Comparison of ENCODE assay signal across 9 cellular contexts in the genomic region with DNA sequence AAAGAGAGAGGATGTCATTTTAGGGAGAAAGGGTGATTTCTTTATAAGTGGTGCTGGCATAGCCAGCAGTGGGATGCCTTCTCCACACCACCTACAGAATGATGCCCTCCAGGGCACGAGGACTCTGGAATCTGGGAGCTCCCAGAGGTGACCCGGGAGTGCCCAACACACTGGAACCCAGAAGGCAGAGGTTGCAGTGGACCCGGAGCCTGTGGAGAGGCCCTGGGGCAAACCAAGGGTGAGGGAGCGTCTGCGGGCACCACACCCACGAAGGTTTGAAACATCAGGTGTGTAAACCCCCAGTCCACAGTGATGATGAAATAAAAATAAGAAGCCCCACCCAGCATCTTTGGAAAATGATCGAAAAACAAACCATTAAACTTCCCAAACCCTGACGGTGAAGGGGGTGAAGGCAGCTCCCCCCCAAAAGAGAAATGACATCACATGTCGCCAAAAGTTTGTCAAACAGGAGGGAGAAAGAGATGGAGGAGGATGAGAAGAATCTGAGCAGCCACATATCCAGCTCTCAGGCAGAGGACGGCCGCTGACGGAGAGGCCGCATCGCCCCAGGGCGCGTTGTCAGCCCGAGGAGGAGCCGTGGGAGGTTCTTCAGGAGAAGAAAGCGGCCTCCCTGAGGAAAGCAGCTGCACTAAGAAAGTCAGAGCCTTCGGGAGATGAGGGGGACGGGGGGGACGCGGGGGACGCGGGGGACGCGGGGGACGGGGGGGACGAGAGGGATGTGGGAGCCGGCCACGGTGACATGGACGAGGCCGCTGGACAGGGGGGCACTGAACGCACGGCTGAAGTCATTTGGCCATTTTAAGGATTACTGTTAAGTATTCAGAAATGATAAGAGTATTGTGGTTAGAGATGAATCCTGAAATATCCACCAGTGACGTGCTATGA. TPM values are rescaled to one million over a fixed set of nuclear protein-coding genes. Genes with fewer than 3 reads are reported as not detected.
DNase-seq lines count a peak whose midpoint lies in the region; ATAC-seq and TF ChIP-seq lines count a peak whose summit lies in the region.
"Had no signal": no experiment of that assay in that cellular context is flagged by ENCODE, and none has a peak within 500 bp of the region (broad histone marks: within the 10 kb centered on the region; RNA-seq: fewer than 3 reads in every experiment).

No MANE protein-coding gene starts in this region.

- peaks cover 5% of the 10 kb centered on the region for H3K4me1 Mint-ChIP-seq in activated naive CD4-positive, alpha-beta T cell treated with anti-CD3 and anti-CD28 coated beads for 36 hours (ENCODE audit: low read depth)
- H3K4me1 Mint-ChIP-seq in brain = peaks cover 8% of the 10 kb centered on the region
- peaks cover 13% of the 10 kb centered on the region for H3K4me1 Mint-ChIP-seq in stimulated activated memory B cell treated with anti-CD40 and anti-IgM and Interleukin-4, amounts not matched to agents 10 μg/mL and 1 μg/mL and 100 μg/mL, for 72 hours

- peaks cover 7% of the 10 kb centered on the region for H3K36me3 Mint-ChIP-seq in activated naive CD4-positive, alpha-beta T cell treated with anti-CD3 and anti-CD28 coated beads for 36 hours (ENCODE audit: low read depth)
- H3K36me3 Mint-ChIP-seq in activated naive CD4-positive, alpha-beta T cell treated with anti-CD3 and anti-CD28 coated beads, Interleukin-2, amount 50 U/mL, for 72 hours = peaks cover 0 to 7% of the 10 kb centered on the region in 2 donors
- H3K36me3 Mint-ChIP-seq in brain = peaks cover 3% of the 10 kb centered on the region
- peaks cover 12% of the 10 kb centered on the region for H3K36me3 Mint-ChIP-seq in stimulated activated memory B cell treated with anti-CD40 and anti-IgM and Interleukin-4, amounts not matched to agents 10 μg/mL and 1 μg/mL and 100 μg/mL, for 72 hours

- CTCF ChIA-PET in activated naive CD4-positive, alpha-beta T cell treated with anti-CD3 and anti-CD28 coated beads for 36 hours (lab: Charles Lee) = no interaction called here

- H3K27ac Mint-ChIP-seq in activated naive CD4-positive, alpha-beta T cell treated with anti-CD3 and anti-CD28 coated beads for 36 hours = peak overlapping the region; percentile 59
- H3K27ac Mint-ChIP-seq in activated naive CD4-positive, alpha-beta T cell treated with anti-CD3 and anti-CD28 coated beads, Interleukin-2, amount 50 U/mL, for 72 hours = peak overlapping the region in 1 of 2 donors; percentile 32
- peak overlapping the region in 4 of 5 experiments; percentile 38 to 84 (median 72) for H3K27ac Mint-ChIP-seq in brain
- H3K27ac Mint-ChIP-seq in stimulated activated memory B cell treated with anti-CD40 and anti-IgM and Interleukin-4, amounts not matched to agents 10 μg/mL and 1 μg/mL and 100 μg/mL, for 72 hours = peak overlapping the region; percentile 77

- intact Hi-C loops in activated naive CD4-positive, alpha-beta T cell treated with anti-CD3 and anti-CD28 coated beads for 36 hours (cut with micrococcal nuclease) = no loop called here

- H3K9me3 Mint-ChIP-seq in activated naive CD4-positive, alpha-beta T cell treated with anti-CD3 and anti-CD28 coated beads for 36 hours = peaks cover 7% of the 10 kb centered on the region
- H3K9me3 Mint-ChIP-seq in activated naive CD4-positive, alpha-beta T cell treated with anti-CD3 and anti-CD28 coated beads, Interleukin-2, amount 50 U/mL, for 72 hours = peaks cover 0 to 4% of the 10 kb centered on the region in 2 donors
- H3K9me3 Mint-ChIP-seq in brain = peaks cover 3 to 19% (median 15%) of the 10 kb centered on the region in 5 experiments
- peaks cover 8% of the 10 kb centered on the region for H3K9me3 Mint-ChIP-seq in stimulated activated memory B cell treated with anti-CD40 and anti-IgM and Interleukin-4, amounts not matched to agents 10 μg/mL and 1 μg/mL and 100 μg/mL, for 72 hours

- no peak for DNase-seq in activated naive CD4-positive, alpha-beta T cell treated with anti-CD3 and anti-CD28 coated beads for 36 hours
- DNase-seq in activated naive CD4-positive, alpha-beta T cell treated with anti-CD3 and anti-CD28 coated beads, Interleukin-2, amount 50 U/mL, for 72 hours (ENCODE audit: low spot score in 2 of 2) = no peak
- DNase-seq in NCI-H345 treated with DMSO at 0.1 percent for 48 hours (lab: John Stamatoyannopoulos, UW; ENCODE audit: unreplicated experiment) (peak; percentile 16), DMS 273 treated with DMSO at 0.1 percent for 48 hours (lab: John Stamatoyannopoulos, UW) (no peak), DMS114 treated with DMSO at 0.1 percent for 48 hours (lab: John Stamatoyannopoulos, UW; ENCODE audit: unreplicated experiment) (no peak), AML-193 (lab: John Stamatoyannopoulos, UW) (no peak)
- DNase-seq: right cardiac atrium had no signal

- no peak overlapping the region for H3K4me3 Mint-ChIP-seq in activated naive CD4-positive, alpha-beta T cell treated with anti-CD3 and anti-CD28 coated beads for 36 hours
- peak overlapping the region in 2 of 5 experiments; percentile 28 to 52 for H3K4me3 Mint-ChIP-seq in brain
- H3K4me3 Mint-ChIP-seq in stimulated activated memory B cell treated with anti-CD40 and anti-IgM and Interleukin-4, amounts not matched to agents 10 μg/mL and 1 μg/mL and 100 μg/mL, for 72 hours = peak overlapping the region; percentile 58

- H3K27me3 Mint-ChIP-seq in activated naive CD4-positive, alpha-beta T cell treated with anti-CD3 and anti-CD28 coated beads for 36 hours (ENCODE audit: low read depth) = no peaks in the 10 kb centered on the region
- H3K27me3 Mint-ChIP-seq in brain = peaks cover 2% of the 10 kb centered on the region
- no peaks in the 10 kb centered on the region for H3K27me3 Mint-ChIP-seq in stimulated activated memory B cell treated with anti-CD40 and anti-IgM and Interleukin-4, amounts not matched to agents 10 μg/mL and 1 μg/mL and 100 μg/mL, for 72 hours

- TF ChIP-seq CTCF in brain (conservative IDR thresholded peaks at IDR 0.05) = no peak

- no peak for ATAC-seq in activated naive CD4-positive, alpha-beta T cell treated with anti-CD3 and anti-CD28 coated beads, Interleukin-2, amount 50 U/mL, for 72 hours
- peak; percentile 83 for ATAC-seq in stimulated activated memory B cell treated with anti-CD40 and anti-IgM and Interleukin-4, amounts not matched to agents 10 μg/mL and 1 μg/mL and 100 μg/mL, for 72 hours
- ATAC-seq: right cardiac atrium had no signal

RNA-seq across cellular contexts. Expression of gene NSMF, which starts 43.1 kb away (rescaled TPM):
- 10 to 100 TPM; 33.2 to 35.7 TPM for total RNA-seq in activated naive CD4-positive, alpha-beta T cell treated with anti-CD3 and anti-CD28 coated beads for 36 hours
- total RNA-seq in activated naive CD4-positive, alpha-beta T cell treated with anti-CD3 and anti-CD28 coated beads, Interleukin-2, amount 50 U/mL, for 72 hours = 10 to 100 TPM; 12.0 to 61.3 TPM
- polyA plus RNA-seq in brain (ENCODE audit: insufficient read depth, low read depth, low replicate concordance) = 145 TPM

RNA-seq across cellular contexts. Expression of gene PNPLA7, which starts 47.9 kb away (rescaled TPM):
- 1 to 10 TPM; 2.8 to 3.1 TPM for total RNA-seq in activated naive CD4-positive, alpha-beta T cell treated with anti-CD3 and anti-CD28 coated beads for 36 hours
- 1 to 10 TPM; 3.7 to 4.4 TPM for total RNA-seq in activated naive CD4-positive, alpha-beta T cell treated with anti-CD3 and anti-CD28 coated beads, Interleukin-2, amount 50 U/mL, for 72 hours
- 4.3 TPM for polyA plus RNA-seq in brain (ENCODE audit: insufficient read depth, low read depth, low replicate concordance)

RNA-seq across cellular contexts. Expression of gene MRPL41, which starts 49.4 kb away (rescaled TPM):
- 10 to 100 TPM; 39.3 to 41.0 TPM for total RNA-seq in activated naive CD4-positive, alpha-beta T cell treated with anti-CD3 and anti-CD28 coated beads for 36 hours
- total RNA-seq in activated naive CD4-positive, alpha-beta T cell treated with anti-CD3 and anti-CD28 coated beads, Interleukin-2, amount 50 U/mL, for 72 hours = 10 to 100 TPM; 21.2 to 31.6 TPM
- polyA plus RNA-seq in brain (ENCODE audit: insufficient read depth, low read depth, low replicate concordance) = 87.2 TPM
